In genomic region chr13:50911937-50912624, GRCh38 we compare ENCODE assay signal across 8 cellular contexts. TPM values are rescaled to one million over a fixed set of nuclear protein-coding genes. Genes with fewer than 3 reads are reported as not detected.
DNase-seq lines count a peak whose midpoint lies in the region; ATAC-seq and TF ChIP-seq lines count a peak whose summit lies in the region.

No MANE protein-coding gene starts in this region.

- no peaks in the 10 kb centered on the region for H3K27me3 ChIP-seq in CD4-positive, alpha-beta memory T cell (ENCODE audit: insufficient read depth, low read length)
- H3K27me3 ChIP-seq in duodenal mucosa (ENCODE audit: control insufficient read depth in 1 of 2, insufficient read depth in 2 of 2, low read length in 2 of 2) = no peaks in the 10 kb centered on the region
- H3K27me3 ChIP-seq in lung (ENCODE audit: control insufficient read depth, insufficient read depth) = no peaks in the 10 kb centered on the region

- 21 to 27% methylated on average over 4 of the region's 4 CpGs for WGBS in lung, 2 donors

- H3K4me3 Mint-ChIP-seq in CD4-positive, alpha-beta memory T cell = peak overlapping the region; percentile 82 to 98 (median 94)

- H3K36me3 ChIP-seq in CD4-positive, alpha-beta memory T cell (ENCODE audit: insufficient read depth, low read length) = no peaks in the 10 kb centered on the region
- H3K36me3 ChIP-seq in duodenal mucosa (ENCODE audit: control insufficient read depth in 1 of 2, insufficient read depth in 2 of 2, low read length in 2 of 2) = no peaks in the 10 kb centered on the region
- H3K36me3 ChIP-seq in lung (ENCODE audit: control insufficient read depth in 2 of 2, insufficient read depth in 2 of 2, low read length in 2 of 2) = no peaks in the 10 kb centered on the region

- H3K9me3 Mint-ChIP-seq in CD4-positive, alpha-beta memory T cell = no peaks in the 10 kb centered on the region

- peak; percentile 82 to 90 (median 83) for DNase-seq in CD4-positive, alpha-beta memory T cell
- DNase-seq in NCI-H774 (lab: John Stamatoyannopoulos, UW) = peak; percentile 72
- peak; percentile 96 to 97 for DNase-seq in activated CD4-positive, alpha-beta T cell treated with anti-CD3 and anti-CD28 coated beads, Interleukin-2, amount 50 U/mL, for 48 hours
- DNase-seq in lung (ENCODE audit: low spot score) = peak; percentile 89
- DNase-seq in stimulated activated CD8-positive, alpha-beta memory T cell treated with anti-CD3 and anti-CD28 coated beads, Interleukin-12 subunit alpha, Interleukin-12 subunit beta, amount 100 ng/mL, for 4 hours (ENCODE audit: low read depth) = peak; percentile 76

- intact Hi-C loops in CD4-positive, alpha-beta memory T cell (cut with micrococcal nuclease) = loop anchor here (1.0 to 5.0 kb wide), 13 partner anchors 111 to 1120 kb away; partner anchors contain the start of genes KPNA3, SPRYD7 and TRIM13

- H3K9me3 ChIP-seq in CD4-positive, alpha-beta memory T cell (ENCODE audit: control insufficient read depth in 1 of 2, low read length in 2 of 2) = no peaks in the 10 kb centered on the region
- H3K9me3 ChIP-seq in duodenal mucosa (ENCODE audit: control insufficient read depth in 1 of 2, low read length in 2 of 2) (no peaks in the 10 kb centered on the region), lung (ENCODE audit: control insufficient read depth in 2 of 2, insufficient read depth in 1 of 2, low read length in 1 of 2) (no peaks in the 10 kb centered on the region)

- H3K4me1 Mint-ChIP-seq in CD4-positive, alpha-beta memory T cell = peaks cover 42 to 58% (median 49%) of the 10 kb centered on the region in 4 donors

- H3K27ac ChIP-seq in CD4-positive, alpha-beta memory T cell (ENCODE audit: low read depth, low read length) = peak overlapping the region; percentile 79
- H3K27ac ChIP-seq in duodenal mucosa (ENCODE audit: low read depth, low read length) (peak overlapping the region; percentile 34), lung (ENCODE audit: low read depth in 1 of 2, low read length in 1 of 2) (no peak overlapping the region)

- CTCF ChIA-PET in CD4-positive, alpha-beta memory T cell (lab: Charles Lee; ENCODE audit: partially characterized antibody) = interaction anchor here (0.5 to 6.4 kb wide), 77 partner anchors 8 to 1242 kb away, joined by 3 to 105 read pairs (median 3); partner anchors contain the start of genes KPNA3 and TRIM13

- POLR2A ChIA-PET in CD4-positive, alpha-beta memory T cell (lab: Charles Lee; ENCODE audit: partially characterized antibody) = interaction anchor here (0.9 to 10.2 kb wide), 17 partner anchors 11 to 1119 kb away, joined by 3 to 181 read pairs (median 8); partner anchors contain the start of genes KPNA3, SPRYD7 and TRIM13

- H3K4me3 ChIP-seq in CD4-positive, alpha-beta memory T cell (ENCODE audit: low read length in 2 of 2) = peak overlapping the region; percentile 73 to 92
- H3K4me3 ChIP-seq in duodenal mucosa (ENCODE audit: low read depth in 1 of 2, low read length in 2 of 2) = peak overlapping the region; percentile 92 to 93
- no peak overlapping the region for H3K4me3 ChIP-seq in lung

- peak; percentile 36 for ATAC-seq in GM19438 (IDR thresholded peaks at IDR 0.05; ENCODE audit: low read depth, unreplicated experiment)
- ATAC-seq in HG03565 (IDR thresholded peaks at IDR 0.05; ENCODE audit: unreplicated experiment) = peak; percentile 39
- ATAC-seq in lung (ENCODE audit: insufficient read depth, low FRiP score) = no peak

- TF ChIP-seq CTCF in lung (IDR thresholded peaks at IDR 0.05; ENCODE audit: control extremely low read depth, extremely low read depth) = peak; percentile 88

- H3K27me3 Mint-ChIP-seq in CD4-positive, alpha-beta memory T cell = peaks cover 0 to 2% of the 10 kb centered on the region in 2 donors

- H3K27ac Mint-ChIP-seq in CD4-positive, alpha-beta memory T cell = peak overlapping the region; percentile 89 to 98 (median 95)

- peaks cover 0 to 7% of the 10 kb centered on the region in 2 donors for H3K36me3 Mint-ChIP-seq in CD4-positive, alpha-beta memory T cell

- H3K9ac ChIP-seq in duodenal mucosa (ENCODE audit: low read depth in 1 of 2, low read length in 2 of 2) = peak overlapping the region in 1 of 2 donors; percentile 91

- peaks cover 68% of the 10 kb centered on the region for H3K4me1 ChIP-seq in CD4-positive, alpha-beta memory T cell (ENCODE audit: insufficient read depth, low read length)
- H3K4me1 ChIP-seq in duodenal mucosa (ENCODE audit: control insufficient read depth in 1 of 2, insufficient read depth in 2 of 2, low read length in 2 of 2) = peaks cover 29 to 39% of the 10 kb centered on the region in 2 donors
- H3K4me1 ChIP-seq in lung (ENCODE audit: control insufficient read depth in 2 of 2, insufficient read depth in 2 of 2, low read length in 2 of 2) = peaks cover 4 to 10% of the 10 kb centered on the region in 2 donors

RNA-seq across cellular contexts. Expression of gene RNASEH2B, which starts 2.5 kb away (rescaled TPM):
- 10 to 100 TPM; 88.9 to 96.2 TPM for total RNA-seq in CD4-positive, alpha-beta memory T cell
- 100 to 1,000 TPM; 111 to 133 TPM for polyA plus RNA-seq in CD4-positive, alpha-beta memory T cell
- total RNA-seq in lung = 100 to 1,000 TPM in 1 of 2 donors, 10 to 100 TPM in 1; 38.1 to 115 TPM
- 10 to 100 TPM; 29.6 to 77.6 TPM for polyA plus RNA-seq in lung

Comparison
In these comparisons a context has a peak if more than half of its experiments do, and no peak if none do; other contexts are left out.
1. H3K27ac ChIP-seq: peak in CD4-positive, alpha-beta memory T cell (single experiment) and duodenal mucosa (single experiment); none in lung (0 of 2).
2. Peak in every context shown above with its lines, with median percentiles within 50 percentile points of each other: DNase-seq.